In the genomic region with DNA sequence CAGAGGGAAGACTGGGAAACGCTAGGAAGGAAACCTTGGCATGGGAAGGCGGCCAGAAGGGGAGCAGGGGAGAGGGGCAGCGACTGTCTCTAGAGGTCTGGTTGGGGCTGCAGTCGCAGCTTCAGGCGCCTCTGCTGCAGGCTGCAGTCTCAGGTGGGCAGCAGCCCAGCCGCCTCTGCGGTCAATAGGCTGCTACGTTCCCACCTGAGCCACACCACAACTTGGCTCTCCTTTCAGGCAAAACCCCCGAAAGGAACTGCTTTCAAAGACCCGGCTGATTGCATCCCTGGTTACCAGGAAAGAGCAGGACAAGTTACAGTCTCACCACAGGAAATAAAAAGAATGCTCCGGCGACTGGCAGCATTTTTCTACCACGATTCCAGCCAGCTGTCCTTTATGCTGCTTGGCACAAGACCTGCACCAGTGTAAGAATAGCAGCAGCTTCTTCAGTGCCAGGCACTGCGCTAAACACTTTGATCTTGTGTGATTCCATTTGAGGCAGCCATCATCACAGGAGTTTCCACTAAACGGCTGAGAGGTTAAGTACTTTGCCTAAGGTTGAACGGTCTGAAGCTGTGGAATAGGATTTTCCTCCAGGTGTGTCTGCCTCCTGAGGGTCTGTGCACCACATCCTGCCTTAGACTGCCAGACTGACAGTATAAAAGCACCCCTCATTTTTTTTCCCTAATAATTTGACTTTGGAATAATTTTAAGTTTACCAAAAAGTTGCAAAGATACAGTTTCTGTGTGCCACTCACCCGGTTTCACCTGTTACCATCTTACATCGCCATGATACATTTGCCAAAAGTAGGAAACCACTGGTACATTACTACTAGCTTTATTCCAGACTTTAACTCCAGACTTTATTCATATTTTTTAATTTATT, we compare ENCODE assay signal across 1 cellular context.
TF ChIP-seq lines count a peak whose summit lies in the region.

No MANE protein-coding gene starts in this region.

TF ChIP-seq in HepG2, 621 proteins besides CTCF, POLR2A, EP300 and RAD21:
- TF ChIP-seq ZC3H13 (CRISPR knock-in tag; IDR thresholded peaks at IDR 0.05) (0 out of 2 replicates have a peak, but pooled peaks have one; percentile 25), AGO2 (optimal IDR thresholded peaks at IDR 0.05; ENCODE audit: low read depth, low read length) (peak; percentile 60), NONO (IDR thresholded peaks at IDR 0.05) (no peak), NONO (CRISPR knock-in tag; conservative IDR thresholded peaks at IDR 0.05) (0 out of 2 replicates have a peak, but pooled peaks have one; percentile 17), MZF1 (CRISPR knock-in tag; IDR thresholded peaks at IDR 0.05; ENCODE audit: borderline replicate concordance) (no peak)
